In genomic region chr19:10291554-10292205, GRCh38 we compare ENCODE assay signal across 1 cellular context.
A peak's percentile ranks its signal among the peaks of the same experiment; 100 is the strongest.
TF ChIP-seq lines count a peak whose summit lies in the region.

No MANE protein-coding gene starts in this region.

TF ChIP-seq in endothelial cell of umbilical vein, 7 proteins besides CTCF, POLR2A, EP300 and RAD21:
- TF ChIP-seq POLR2AphosphoS5 (IDR thresholded peaks at IDR 0.05; ENCODE audit: insufficient read depth, low read depth, low read length) (no peak), GATA2 (IDR thresholded peaks at IDR 0.05; ENCODE audit: insufficient read depth, insufficient read length, low read depth, low read length) (no peak), EZH2 (IDR thresholded peaks at IDR 0.05; ENCODE audit: borderline replicate concordance, low read depth, low read length, severe bottlenecking) (peak; percentile 17), JUN (IDR thresholded peaks at IDR 0.05; ENCODE audit: borderline replicate concordance, insufficient read depth, insufficient read length, low read depth) (no peak)
